ENCODE assay signal across 8 cellular contexts in the genomic region with DNA sequence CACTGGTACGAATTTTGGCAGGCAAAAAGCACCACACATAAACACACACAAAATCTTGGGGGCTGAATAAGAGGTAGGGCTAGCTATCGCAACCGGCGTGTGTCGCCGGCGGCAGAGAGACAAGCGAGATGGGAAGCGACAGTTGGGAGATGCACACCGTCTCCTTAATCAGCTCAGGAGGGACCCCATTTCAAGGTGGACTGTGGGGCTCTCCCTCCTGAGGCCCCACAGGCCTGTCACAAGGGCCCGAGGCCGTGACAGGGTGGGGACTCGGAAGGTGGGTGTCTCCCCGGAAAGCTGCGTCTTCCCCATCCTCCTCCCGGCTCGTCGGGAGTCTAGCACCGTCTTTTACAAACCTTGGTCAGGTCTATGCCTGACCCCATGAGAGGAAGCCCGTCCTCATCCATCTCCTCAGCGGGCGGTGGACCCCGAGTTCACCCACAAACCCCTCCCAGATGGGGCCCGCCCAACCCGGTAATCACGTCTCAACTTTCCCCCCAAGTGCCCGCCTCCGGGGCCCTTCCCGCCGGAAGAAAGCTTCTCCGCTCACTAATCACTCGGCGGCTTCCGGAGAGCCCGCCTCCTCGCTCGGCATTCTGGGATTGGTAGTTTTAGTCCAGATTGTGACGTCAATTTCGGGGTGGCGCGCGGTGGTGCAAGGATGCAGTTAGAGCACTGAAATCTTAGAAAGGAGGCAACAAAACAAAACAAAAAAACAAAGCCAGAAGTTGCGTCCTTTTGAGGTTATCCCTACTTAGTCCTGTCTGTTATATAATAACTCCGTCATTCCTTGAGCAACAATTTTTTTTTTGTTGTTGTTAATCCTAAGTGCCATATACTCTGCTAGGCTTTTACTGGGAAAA. TPM values are rescaled to one million over a fixed set of nuclear protein-coding genes. Genes with fewer than 3 reads are reported as not detected.
DNase-seq lines count a peak whose midpoint lies in the region; ATAC-seq, FAIRE-seq and TF ChIP-seq lines count a peak whose summit lies in the region.

A gene with protein sequence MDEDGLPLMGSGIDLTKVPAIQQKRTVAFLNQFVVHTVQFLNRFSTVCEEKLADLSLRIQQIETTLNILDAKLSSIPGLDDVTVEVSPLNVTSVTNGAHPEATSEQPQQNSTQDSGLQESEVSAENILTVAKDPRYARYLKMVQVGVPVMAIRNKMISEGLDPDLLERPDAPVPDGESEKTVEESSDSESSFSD (minus strand): TSS at position 436 of the 863 bp plus-strand sequence. CDS start 29 bp downstream, at position 407.

- no peak within 1 kb of the TSS for H2BK5ac ChIP-seq in trophoblast cell (ENCODE audit: low read depth, low read length, poor library complexity)

- peak; percentile 95 for FAIRE-seq in GM12892 (lab: Jason Lieb, UNC)

- H3K27me3 ChIP-seq in adrenal gland (no peaks in the 10 kb centered on the region), trophoblast cell (ENCODE audit: insufficient read depth, low read length) (no peaks in the 10 kb centered on the region), transverse colon (no peaks in the 10 kb centered on the region)

- peak within 1 kb of the TSS; percentile 62 for H3K14ac ChIP-seq in trophoblast cell (ENCODE audit: low read length)

- H3K4ac ChIP-seq in trophoblast cell (ENCODE audit: low read depth, low read length) = peak within 1 kb of the TSS; percentile 77

- H4K91ac ChIP-seq in trophoblast cell (ENCODE audit: low read depth, low read length) = peak within 1 kb of the TSS; percentile 49

- no peak for TF ChIP-seq CTCF in adrenal gland (IDR thresholded peaks at IDR 0.05)
- no peak for TF ChIP-seq CTCF in transverse colon (IDR thresholded peaks at IDR 0.05)

- peak within 1 kb of the TSS in 4 of 5 donors; percentile 52 to 91 (median 73) for H3K27ac ChIP-seq in adrenal gland
- no peak within 1 kb of the TSS for H3K27ac ChIP-seq in trophoblast cell (ENCODE audit: low read depth, low read length)
- H3K27ac ChIP-seq in transverse colon = peak within 1 kb of the TSS; percentile 89 to 92 (median 90)

- intact Hi-C loops in adrenal gland (cut with DNase I) = no loop called here
- intact Hi-C loops in cardiac septum (cut with DNase I) = loop anchor here (2.0 kb wide), 1 partner anchor 57 kb away; no protein-coding TSS in a partner anchor
- intact Hi-C loops in transverse colon (cut with DNase I; ENCODE audit: low total_unique reads) = loop anchor here (10.0 kb wide), 1 partner anchor 127 kb away; no protein-coding TSS in a partner anchor

- H3K79me1 ChIP-seq in trophoblast cell (ENCODE audit: low read length) = peaks cover 5% of the 10 kb centered on the region

- 1% methylated on average over 24 to 44 of the region's 44 CpGs for WGBS in adrenal gland, 4 donors
- WGBS in trophoblast cell (ENCODE audit: extremely low coverage, insufficient coverage, insufficient read length) = no CpG with 5 or more reads among the region's 44 CpGs
- WGBS in transverse colon (ENCODE audit: low coverage in 1 of 2), 2 donors = 1% methylated on average over 15 to 41 of the region's 44 CpGs

- no peaks in the 10 kb centered on the region for H3K9me3 ChIP-seq in adrenal gland (replicated peaks in 1 of 3)
- no peaks in the 10 kb centered on the region for H3K9me3 ChIP-seq in trophoblast cell (ENCODE audit: insufficient read depth, low read depth, low read length)
- no peaks in the 10 kb centered on the region for H3K9me3 ChIP-seq in transverse colon

- H3K79me2 ChIP-seq in trophoblast cell (ENCODE audit: control insufficient read depth, insufficient read depth, low read length, poor library complexity) = peaks cover 4% of the 10 kb centered on the region

- peak within 1 kb of the TSS; percentile 98 for H3K4me2 ChIP-seq in trophoblast cell (ENCODE audit: low read length)

- H2AK5ac ChIP-seq in trophoblast cell (ENCODE audit: low read length) = no peak within 1 kb of the TSS

- peak within 1 kb of the TSS; percentile 92 for H2AFZ ChIP-seq in trophoblast cell (ENCODE audit: insufficient read depth, low read length, poor library complexity)

- no peak within 1 kb of the TSS for H2BK12ac ChIP-seq in trophoblast cell (ENCODE audit: low read length)

- H3K36me3 ChIP-seq in adrenal gland (replicated peaks in 1 of 2) (no peaks in the 10 kb centered on the region), trophoblast cell (ENCODE audit: control insufficient read depth in 1 of 2, insufficient read depth in 2 of 2, low read length in 2 of 2) (no peaks in the 10 kb centered on the region), transverse colon (peaks cover 0 to 2% (median 0%) of the 10 kb centered on the region in 4 donors)

- no peak for TF ChIP-seq EP300 in transverse colon (IDR thresholded peaks at IDR 0.05; ENCODE audit: low read depth)

- ATAC-seq in HG02852 (IDR thresholded peaks at IDR 0.05; ENCODE audit: unreplicated experiment) = peak; percentile 92

- H3K4me1 ChIP-seq in adrenal gland (replicated peaks in 1 of 2) = no peaks in the 10 kb centered on the region
- H3K4me1 ChIP-seq in trophoblast cell (ENCODE audit: control insufficient read depth in 1 of 2, insufficient read depth in 2 of 2, low read length in 2 of 2) = peaks cover 0 to 5% of the 10 kb centered on the region in 2 experiments
- H3K4me1 ChIP-seq in transverse colon = peaks cover 3 to 8% (median 5%) of the 10 kb centered on the region in 4 donors

- DNase-seq in GM12892 (ENCODE audit: insufficient read length) = peak; percentile 56
- DNase-seq in NCI-H146 (lab: John Stamatoyannopoulos, UW) = peak; percentile 92
- peak; percentile 83 to 95 (median 91) for DNase-seq in T-helper 1 cell
- peak; percentile 93 to 98 (median 95) for DNase-seq in adrenal gland
- DNase-seq in cardiac septum (ENCODE audit: low spot score) = peak; percentile 98
- peak; percentile 84 to 93 for DNase-seq in trophoblast cell
- peak; percentile 96 for DNase-seq in transverse colon

- H3K4me3 ChIP-seq in adrenal gland (peak within 1 kb of the TSS; percentile 49 to 90 (median 64)), trophoblast cell (ENCODE audit: low read depth, low read length) (peak within 1 kb of the TSS; percentile 92), transverse colon (peak within 1 kb of the TSS; percentile 71 to 83 (median 74))

- TF ChIP-seq POLR2A in GM12892 (IDR thresholded peaks at IDR 0.05; ENCODE audit: low read depth, low read length) (peak; percentile 70), adrenal gland (IDR thresholded peaks at IDR 0.05) (peak in 1 of 2 donors; percentile 61), transverse colon (IDR thresholded peaks at IDR 0.05) (peak; percentile 76)

- peak within 1 kb of the TSS; percentile 73 for H4K12ac ChIP-seq in trophoblast cell (ENCODE audit: low read depth, low read length)

- H3K23ac ChIP-seq in trophoblast cell (ENCODE audit: low read length) = no peak within 1 kb of the TSS

- H2BK120ac ChIP-seq in trophoblast cell (ENCODE audit: insufficient read depth, low read length, poor library complexity) = peak within 1 kb of the TSS; percentile 19

- H4K8ac ChIP-seq in trophoblast cell (ENCODE audit: low read depth, low read length) = peak within 1 kb of the TSS; percentile 96

- peak within 1 kb of the TSS; percentile 17 for H3K18ac ChIP-seq in trophoblast cell (ENCODE audit: low read length)

- in situ Hi-C loops in transverse colon (cut with MboI; ENCODE audit: low pct_ligation_motif_present in 1 of 4, low pct_unique_long_range_greater_than_20kb in 1 of 4, low sequenced_read_pairs in 3 of 4) = no loop called here

- H3K9ac ChIP-seq in trophoblast cell (ENCODE audit: low read length) = peak within 1 kb of the TSS; percentile 92

RNA-seq across cellular contexts. Expression of the gene that starts here (rescaled TPM):
- polyA plus RNA-seq in GM12892 (2012; ENCODE audit: missing spikeins) = 66.9 TPM
- total RNA-seq in adrenal gland (10 to 100 TPM; 37.8 to 89.6 (median 49.0) TPM), cardiac septum (38.5 TPM), transverse colon (10 to 100 TPM; 18.7 to 78.6 (median 52.3) TPM)
- polyA plus RNA-seq in adrenal gland = 100 to 1,000 TPM in 1 of 3 donors, 10 to 100 TPM in 2; 54.9 to 101 (median 72.7) TPM
- polyA plus RNA-seq in trophoblast cell (2013) = 38.8 and 42.9 TPM in 2 replicates

Comparison
In these comparisons a context has a peak if more than half of its experiments do, and no peak if none do; other contexts are left out.
1. intact Hi-C loops: an anchor here in cardiac septum (2.0 kb wide) and transverse colon (10.0 kb wide); none called in adrenal gland.